ENCODE assay signal across 17 cellular contexts in the genomic region with DNA sequence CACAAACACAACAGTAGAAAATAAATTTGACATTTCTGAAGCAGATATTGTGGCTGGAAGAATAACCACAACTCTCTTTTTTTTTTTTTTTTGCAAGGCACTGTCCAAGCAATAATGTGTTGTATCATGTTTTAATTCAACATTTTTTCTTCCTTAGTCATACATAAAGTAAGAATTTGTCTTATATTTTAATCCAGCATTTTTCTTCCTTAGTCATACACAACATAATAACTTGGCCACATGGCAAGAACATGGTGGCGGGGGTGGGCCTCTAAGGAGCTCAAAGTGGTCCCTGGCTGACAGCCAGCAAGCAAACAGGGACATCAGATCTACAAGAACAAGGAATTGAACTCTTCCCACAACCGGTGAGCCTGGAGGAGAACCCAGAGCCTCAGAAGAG. TPM values are rescaled to one million over a fixed set of nuclear protein-coding genes. Genes with fewer than 3 reads are reported as not detected.
A peak's percentile ranks its signal among the peaks of the same experiment; 100 is the strongest.
DNase-seq lines count a peak whose midpoint lies in the region; ATAC-seq and TF ChIP-seq lines count a peak whose summit lies in the region.
"Had no signal": no experiment of that assay in that cellular context is flagged by ENCODE, and none has a peak within 500 bp of the region (broad histone marks: within the 10 kb centered on the region; RNA-seq: fewer than 3 reads in every experiment).

No MANE protein-coding gene starts in this region.

- POLR2A ChIA-PET in RWPE1 (lab: Yijun Ruan, JAX; ENCODE audit: low non-redundant PET) = no interaction called here

- H2AFZ ChIP-seq in GM23248 = no peak overlapping the region

- peaks cover 20% of the 10 kb centered on the region for H3K4me1 ChIP-seq in GM23248 (ENCODE audit: insufficient read depth)

- no peak for TF ChIP-seq CTCF in RWPE1 (conservative IDR thresholded peaks at IDR 0.05; ENCODE audit: low read depth)

- H4K20me1 ChIP-seq in GM23248 (ENCODE audit: insufficient read depth) = peaks cover 11% of the 10 kb centered on the region; the same call in 1 of the 2 replicates

- no peaks in the 10 kb centered on the region for H3K9me3 ChIP-seq in GM23248 (ENCODE audit: low read depth)
- H3K9me3 ChIP-seq: gastroesophageal sphincter, neutrophil had no signal

- H3K9me2 ChIP-seq in GM23248 (ENCODE audit: insufficient read depth) = no peaks in the 10 kb centered on the region

- no peaks in the 10 kb centered on the region for H3K36me3 ChIP-seq in GM23248 (ENCODE audit: low read depth)
- H3K36me3 ChIP-seq: gastroesophageal sphincter, neutrophil had no signal

- H3F3A ChIP-seq in GM23248 (ENCODE audit: insufficient read depth) = peaks cover 19% of the 10 kb centered on the region

- in situ Hi-C loops in GM23248 (cut with MboI) = no loop called here

- CTCF ChIA-PET in RWPE1 (lab: Yijun Ruan, JAX) = interaction anchor here (0.6 kb wide), 1 partner anchor 220 kb away, joined by 7 read pairs; no protein-coding TSS in a partner anchor

- no peak overlapping the region for H3K9ac ChIP-seq in GM23248

- H3K4me2 ChIP-seq in GM23248 (ENCODE audit: unreplicated experiment) = peak overlapping the region; percentile 18

- DNase-seq in GM23248 = peak; percentile 81
- DNase-seq in RWPE1 (ENCODE audit: low spot score) = peak; percentile 53
- peak; percentile 19 for DNase-seq in renal cortical epithelial cell (ENCODE audit: low read depth)
- DNase-seq in iPS-NIHi7 (ENCODE audit: extremely low spot score) = no peak
- no peak for DNase-seq in AML-193 (lab: John Stamatoyannopoulos, UW)
- DNase-seq in HT-29 (ENCODE audit: low spot score) = no peak
- no peak for DNase-seq in left lobe of liver (ENCODE audit: low spot score)
- DNase-seq: activated CD4-positive, alpha-beta T cell treated with anti-CD3 and anti-CD28 coated beads, Interleukin-2, amount 50 U/mL, for 4 hours; central memory CD4-positive, alpha-beta T cell; DMS153; H7; left ventricle myocardium superior; NCI-H2081 treated with DMSO at 0.1 percent for 48 hours; T-helper 2 cell had no signal

- ATAC-seq in esophagus mucosa (peak; percentile 29), left lobe of liver (no peak)
- ATAC-seq: gastroesophageal sphincter, left ventricle myocardium superior had no signal

- no peaks in the 10 kb centered on the region for H3K27me3 ChIP-seq in GM23248 (replicated peaks; ENCODE audit: insufficient read depth)
- H3K27me3 ChIP-seq: gastroesophageal sphincter, neutrophil had no signal

- H3K79me2 ChIP-seq in GM23248 (ENCODE audit: insufficient read depth) = peaks cover 93% of the 10 kb centered on the region

- H3K4me3 ChIP-seq in GM23248 = no peak overlapping the region
- H3K4me3 ChIP-seq: gastroesophageal sphincter had no signal

- 24 to 27% methylated on average over 2 of the region's 2 CpGs for WGBS in GM23248 (ENCODE audit: low coverage in 1 of 2, low lambda C conversion rate in 2 of 2, missing lambda C conversion rate in 2 of 2), 2 experiments

- peak overlapping the region; percentile 29 for H3K27ac ChIP-seq in GM23248
- peak overlapping the region; percentile 84 for H3K27ac ChIP-seq in RWPE1
- H3K27ac ChIP-seq: gastroesophageal sphincter, neutrophil had no signal

RNA-seq across cellular contexts. Expression of gene FBXW7, which starts 20.2 kb away (rescaled TPM):
- 29.0 and 30.7 TPM in 2 replicates for total RNA-seq in GM23248 (2014; rRNA removed; shearing (Covaris generic))
- 6.5 and 8.8 TPM in 2 replicates for polyA plus RNA-seq in GM23248 (2016; fragmentation: Nextera tagmentation; extraction: Ambion mirVana)
- total RNA-seq in esophagus mucosa = 29.5 TPM
- total RNA-seq in renal cortical epithelial cell = 107 and 125 TPM in 2 replicates
- 20.4 and 26.4 TPM in 2 replicates for total RNA-seq in HT-29 (2014; rRNA removed; shearing (Covaris generic))
- 12.2 TPM for total RNA-seq in left lobe of liver

Comparison
In these comparisons a context has a peak if more than half of its experiments do, and no peak if none do; other contexts are left out.
1. DNase-seq: peak in GM23248 (single experiment), RWPE1 (single experiment) and renal cortical epithelial cell (single experiment); none in iPS-NIHi7 (single experiment), AML-193 (0 of 2), HT-29 (single experiment) and left lobe of liver (single experiment).